In genomic region chr1:195965475-195965874, GRCh38 we compare ENCODE assay signal across 28 cellular contexts.
"Had no signal": no experiment of that assay in that cellular context is flagged by ENCODE, and none has a peak within 500 bp of the region (broad histone marks: within the 10 kb centered on the region; RNA-seq: fewer than 3 reads in every experiment).

No MANE protein-coding gene starts in this region.

- H3K4me1 Mint-ChIP-seq: activated CD8-positive, alpha-beta memory T cell treated with anti-CD3 and anti-CD28 coated beads, Interleukin-2, amount 10 ng/mL, durations not matched to agents 7 days and 5 days; activated naive CD8-positive, alpha-beta T cell treated with anti-CD3 and anti-CD28 coated beads for 36 hours had no signal

- DNase-seq: activated CD4-positive, alpha-beta T cell treated with anti-CD3 and anti-CD28 coated beads for 48 hours; activated CD4-positive, alpha-beta T cell treated with anti-CD3 and anti-CD28 coated beads, Interleukin-2, amount 50 U/mL, for 4 hours; activated CD8-positive, alpha-beta memory T cell treated with anti-CD3 and anti-CD28 coated beads, Interleukin-2, amount 10 ng/mL, durations not matched to agents 7 days and 5 days; activated effector memory CD4-positive, alpha-beta T cell treated with Interleukin-2 at 50 U/mL for 16 hours; activated naive CD4-positive, alpha-beta T cell treated with anti-CD3 and anti-CD28 coated beads for 36 hours; activated naive CD8-positive, alpha-beta T cell treated with anti-CD3 and anti-CD28 coated beads for 36 hours; activated T-cell treated with anti-CD3 and anti-CD28 coated beads, Interleukin-2, amount 50 U/mL, for 24 hours; central memory CD4-positive, alpha-beta T cell; KG1; NCI-H1092; NCI-H1417; NCI-H1930; NCI-H2107; NCI-H2171 treated with DMSO at 0.1 percent for 48 hours; NCI-H345; NCI-H510A treated with DMSO at 0.1 percent for 48 hours; NCI-H69; NK-92 treated with Interleukin-12 subunit alpha and Interleukin-12 subunit beta, amount 100 ng/mL, for 24 hours; OCI-M1; Peyer's patch; Right ventricle myocardium superior; SJCRH30; SW 1271 had no signal

- H3K9me3 Mint-ChIP-seq: activated naive CD4-positive, alpha-beta T cell treated with anti-CD3 and anti-CD28 coated beads for 36 hours; activated naive CD8-positive, alpha-beta T cell treated with anti-CD3 and anti-CD28 coated beads for 36 hours; activated T-cell treated with anti-CD3 and anti-CD28 coated beads, Interleukin-2, amount 50 U/mL, for 24 hours; activated T-helper 1 cell treated with anti-CD3 and anti-CD28 coated beads, Interleukin-12 subunit alpha, Interleukin-12 subunit beta, Interleukin-2, Interleukin-4 antibody, amounts not matched to agents 30 ng/mL and 10 ng/mL and 1 ng/mL, durations not matched to agents 14 hours and 24 hours and 36 hours; T-helper 2 cell treated with Interferon-gamma antibody and Interleukin-4, amounts not matched to agents 5 μg/mL and 100 μg/mL, for 36 hours had no signal

- H3K4me3 ChIP-seq: Peyer's patch, SJCRH30 had no signal

- H3K27me3 Mint-ChIP-seq: activated CD8-positive, alpha-beta memory T cell treated with anti-CD3 and anti-CD28 coated beads, Interleukin-2, amount 10 ng/mL, durations not matched to agents 7 days and 5 days; activated naive CD8-positive, alpha-beta T cell treated with anti-CD3 and anti-CD28 coated beads for 36 hours; activated T-cell treated with anti-CD3 and anti-CD28 coated beads, Interleukin-2, amount 50 U/mL, for 24 hours had no signal

- H3K36me3 Mint-ChIP-seq: activated CD8-positive, alpha-beta memory T cell treated with anti-CD3 and anti-CD28 coated beads, Interleukin-2, amount 10 ng/mL, durations not matched to agents 7 days and 5 days; activated naive CD8-positive, alpha-beta T cell treated with anti-CD3 and anti-CD28 coated beads for 36 hours had no signal

- H3K9me3 ChIP-seq: Peyer's patch, SJCRH30 had no signal

- H3K27ac ChIP-seq: Peyer's patch, RWPE1, SJCRH30 had no signal

- H3K4me3 Mint-ChIP-seq: activated CD8-positive, alpha-beta memory T cell treated with anti-CD3 and anti-CD28 coated beads, Interleukin-2, amount 10 ng/mL, durations not matched to agents 7 days and 5 days; activated naive CD4-positive, alpha-beta T cell treated with anti-CD3 and anti-CD28 coated beads for 36 hours; activated naive CD8-positive, alpha-beta T cell treated with anti-CD3 and anti-CD28 coated beads for 36 hours; activated T-cell treated with anti-CD3 and anti-CD28 coated beads, Interleukin-2, amount 50 U/mL, for 24 hours; activated T-helper 1 cell treated with anti-CD3 and anti-CD28 coated beads, Interleukin-12 subunit alpha, Interleukin-12 subunit beta, Interleukin-2, Interleukin-4 antibody, amounts not matched to agents 30 ng/mL and 10 ng/mL and 1 ng/mL, durations not matched to agents 14 hours and 24 hours and 36 hours; T-helper 2 cell treated with Interferon-gamma antibody and Interleukin-4, amounts not matched to agents 5 μg/mL and 100 μg/mL, for 36 hours had no signal

- H3K27me3 ChIP-seq: Peyer's patch, SJCRH30 had no signal

- H3K27ac Mint-ChIP-seq: activated CD8-positive, alpha-beta memory T cell treated with anti-CD3 and anti-CD28 coated beads, Interleukin-2, amount 10 ng/mL, durations not matched to agents 7 days and 5 days; activated naive CD4-positive, alpha-beta T cell treated with anti-CD3 and anti-CD28 coated beads for 36 hours; activated naive CD8-positive, alpha-beta T cell treated with anti-CD3 and anti-CD28 coated beads for 36 hours; activated T-cell treated with anti-CD3 and anti-CD28 coated beads, Interleukin-2, amount 50 U/mL, for 24 hours; activated T-helper 1 cell treated with anti-CD3 and anti-CD28 coated beads, Interleukin-12 subunit alpha, Interleukin-12 subunit beta, Interleukin-2, Interleukin-4 antibody, amounts not matched to agents 30 ng/mL and 10 ng/mL and 1 ng/mL, durations not matched to agents 14 hours and 24 hours and 36 hours; T-helper 2 cell treated with Interferon-gamma antibody and Interleukin-4, amounts not matched to agents 5 μg/mL and 100 μg/mL, for 36 hours had no signal

- H3K36me3 ChIP-seq: Peyer's patch, SJCRH30 had no signal

- ATAC-seq: activated CD4-positive, CD25-positive, alpha-beta regulatory T cell treated with anti-CD3 and anti-CD28 coated beads, Interleukin-2, amount 50 U/mL, for 24 hours; activated CD8-positive, alpha-beta memory T cell treated with anti-CD3 and anti-CD28 coated beads, Interleukin-2, amount 10 ng/mL, durations not matched to agents 7 days and 5 days; SK-N-SH treated with all-trans-retinoic acid at 6 μM for 48 hours had no signal

- H3K4me1 ChIP-seq: Peyer's patch, SJCRH30 had no signal
